19 cellular contexts compared by ENCODE assay signal in the genomic region with DNA sequence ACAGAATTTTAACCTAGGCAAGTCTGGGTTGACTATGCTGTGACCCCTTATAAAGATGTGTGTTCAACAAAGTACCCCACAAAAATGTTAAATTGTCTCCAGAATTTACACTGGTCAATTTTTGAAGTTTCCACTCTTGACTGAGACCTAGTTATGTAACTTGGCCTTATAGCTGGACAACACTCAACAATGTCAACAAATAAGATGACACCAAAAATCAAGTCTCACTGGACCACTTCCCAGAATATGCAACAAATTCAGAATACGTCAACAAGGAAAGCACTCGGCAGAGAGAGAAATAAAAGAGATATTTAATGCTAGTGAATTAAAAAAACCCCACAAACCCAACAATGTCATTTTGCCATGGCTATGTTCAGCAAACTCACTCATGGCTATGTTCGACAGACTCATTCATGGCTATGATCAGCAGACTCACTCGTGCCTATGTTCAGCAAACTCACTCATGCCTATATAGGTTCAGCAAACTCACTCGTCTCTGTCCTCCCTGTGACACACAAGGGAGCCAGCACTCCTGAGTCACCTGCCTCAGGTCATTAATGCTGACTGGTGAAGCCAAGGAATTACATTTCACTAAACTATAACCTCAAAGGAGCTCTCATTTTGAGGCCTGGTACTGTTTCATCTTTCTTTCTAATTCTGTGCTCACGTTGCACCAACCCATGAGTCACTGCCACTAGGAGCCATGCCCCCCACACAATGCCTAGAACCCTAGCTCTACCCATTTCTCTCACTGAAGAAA.
DNase-seq lines count a peak whose midpoint lies in the region; ATAC-seq and TF ChIP-seq lines count a peak whose summit lies in the region.
"Had no signal": no experiment of that assay in that cellular context is flagged by ENCODE, and none has a peak within 500 bp of the region (broad histone marks: within the 10 kb centered on the region; RNA-seq: fewer than 3 reads in every experiment).

No MANE protein-coding gene starts in this region.

- no peak overlapping the region for H3K4me3 ChIP-seq in kidney epithelial cell (ENCODE audit: low read depth, low read length)
- no peak overlapping the region for H3K4me3 ChIP-seq in Caco-2 (ENCODE audit: low read depth, low read length)
- H3K4me3 ChIP-seq: coronary artery, esophagus muscularis mucosa, GM23338, heart right ventricle, tibial nerve had no signal

- peaks cover 8% of the 10 kb centered on the region for H3K9me3 ChIP-seq in Caco-2

- no peak for ATAC-seq in HG03342 (IDR thresholded peaks at IDR 0.05; ENCODE audit: unreplicated experiment)
- no peak for ATAC-seq in HG03457 (IDR thresholded peaks at IDR 0.05; ENCODE audit: unreplicated experiment)
- ATAC-seq: GM23338, heart right ventricle, SK-N-SH treated with all-trans-retinoic acid at 6 μM for 48 hours had no signal

- H3K27me3 Mint-ChIP-seq in Caco-2 (ENCODE audit: insufficient read depth, unreplicated experiment), result no peaks in the 10 kb centered on the region

- intact Hi-C loops in Caco-2 (cut with micrococcal nuclease; ENCODE audit: unreplicated experiment), result no loop called here

- no peaks in the 10 kb centered on the region for H3K9me3 Mint-ChIP-seq in Caco-2 (ENCODE audit: unreplicated experiment)
- H3K9me3 Mint-ChIP-seq: GM23338 had no signal

- H3K36me3 Mint-ChIP-seq in Caco-2 (ENCODE audit: insufficient read depth, unreplicated experiment), result peaks cover 57% of the 10 kb centered on the region

- CTCF ChIA-PET in Caco-2 (lab: Charles Lee), result no interaction called here

- H3K4me1 Mint-ChIP-seq in Caco-2 (ENCODE audit: low read depth, unreplicated experiment), result no peaks in the 10 kb centered on the region
- H3K4me1 Mint-ChIP-seq: GM23338 had no signal

- POLR2A ChIA-PET in Caco-2 (lab: Charles Lee), result interaction anchor here (0.6 kb wide), 1 partner anchor 72 kb away, joined by 6 read pairs; no protein-coding TSS in a partner anchor

- H3K27ac Mint-ChIP-seq in Caco-2 (ENCODE audit: unreplicated experiment), result no peak overlapping the region
- H3K27ac Mint-ChIP-seq: GM23338 had no signal

- peak; percentile 71 for DNase-seq in stimulated activated CD4-positive, alpha-beta T cell treated with anti-CD3 and anti-CD28 coated beads, Interleukin-1b, Interleukin-23, amount 100 ng/mL, for 48 hours
- no peak for DNase-seq in stimulated activated CD4-positive, alpha-beta T cell treated with anti-CD3 and anti-CD28 coated beads, Interleukin-4, amount 100 ng/mL, for 4 hours
- peak; percentile 42 for DNase-seq in RKO (ENCODE audit: low spot score)
- peak; percentile 34 for DNase-seq in kidney epithelial cell (ENCODE audit: low read depth)
- no peak for DNase-seq in Caco-2
- DNase-seq: activated gamma-delta T cell; heart right ventricle; kidney; MM.1S; NCI-H2029; occipital lobe; stimulated activated CD4-positive, alpha-beta T cell treated with anti-CD3 and anti-CD28 coated beads, Interleukin-4, amount 100 ng/mL, for 1 hour had no signal

- no peaks in the 10 kb centered on the region for H3K36me3 ChIP-seq in kidney epithelial cell (ENCODE audit: control insufficient read depth, insufficient read depth, low read length)
- H3K36me3 ChIP-seq in Caco-2 (ENCODE audit: control insufficient read depth, insufficient read depth, low read length), result no peaks in the 10 kb centered on the region

- TF ChIP-seq CTCF in kidney epithelial cell (IDR thresholded peaks at IDR 0.05; ENCODE audit: insufficient read depth, low read length, poor library complexity, severe bottlenecking) (no peak), Caco-2 (IDR thresholded peaks at IDR 0.05; ENCODE audit: insufficient read depth in 1 of 2, low read depth in 1 of 2, low read length in 1 of 2, severe bottlenecking in 1 of 2, unreplicated experiment in 1 of 2) (no peak)

- no peaks in the 10 kb centered on the region for H3K4me1 ChIP-seq in Caco-2
- H3K4me1 ChIP-seq: heart right ventricle, tibial nerve had no signal

- BruUV-seq in Caco-2 (replicated peaks; lab: Mats Ljungman, UMichigan), result no TSS peak

- H3K27me3 ChIP-seq in kidney epithelial cell (ENCODE audit: control insufficient read depth, insufficient read depth, low read length), result no peaks in the 10 kb centered on the region
- no peaks in the 10 kb centered on the region for H3K27me3 ChIP-seq in Caco-2 (replicated peaks; ENCODE audit: control insufficient read depth, insufficient read depth, low read length)
- H3K27me3 ChIP-seq: esophagus muscularis mucosa, heart right ventricle, tibial nerve had no signal

- no peak overlapping the region for H3K4me3 Mint-ChIP-seq in Caco-2 (ENCODE audit: unreplicated experiment)
- H3K4me3 Mint-ChIP-seq: GM23338 had no signal

Comparison
In these comparisons a context has a peak if more than half of its experiments do, and no peak if none do; other contexts are left out.
1. DNase-seq: peak in stimulated activated CD4-positive, alpha-beta T cell treated with anti-CD3 and anti-CD28 coated beads, Interleukin-1b, Interleukin-23, amount 100 ng/mL, for 48 hours (single experiment), RKO (single experiment) and kidney epithelial cell (single experiment); none in stimulated activated CD4-positive, alpha-beta T cell treated with anti-CD3 and anti-CD28 coated beads, Interleukin-4, amount 100 ng/mL, for 4 hours (0 of 2) and Caco-2 (0 of 2).